ENCODE assay signal across 16 cellular contexts in genomic region chr3:120795959-120796358, GRCh38.
"Had no signal": no experiment of that assay in that cellular context is flagged by ENCODE, and none has a peak within 500 bp of the region (broad histone marks: within the 10 kb centered on the region; RNA-seq: fewer than 3 reads in every experiment).

No MANE protein-coding gene starts in this region.

- H3K9me3 Mint-ChIP-seq: naive thymus-derived CD8-positive, alpha-beta T cell; stimulated activated effector memory CD8-positive, alpha-beta T cell treated with anti-CD3 and anti-CD28 coated beads, Interleukin-12 subunit alpha, Interleukin-12 subunit beta, amount 100 ng/mL, for 72 hours had no signal

- H3K9me3 ChIP-seq: heart right ventricle, neutrophil, tibial artery, upper lobe of left lung, uterus had no signal

- H3K27ac Mint-ChIP-seq: naive thymus-derived CD8-positive, alpha-beta T cell; stimulated activated effector memory CD8-positive, alpha-beta T cell treated with anti-CD3 and anti-CD28 coated beads, Interleukin-12 subunit alpha, Interleukin-12 subunit beta, amount 100 ng/mL, for 72 hours had no signal

- H3K27me3 ChIP-seq: heart right ventricle, tibial artery, upper lobe of left lung, uterus had no signal

- H3K36me3 ChIP-seq: heart right ventricle, neutrophil, tibial artery, upper lobe of left lung, uterus had no signal

- DNase-seq: effector memory CD4-positive, alpha-beta T cell; heart right ventricle; hypothalamus; kidney glomerular epithelial cell; mammary epithelial cell; naive thymus-derived CD8-positive, alpha-beta T cell; posterior cingulate gyrus; right cardiac atrium; stimulated activated CD4-positive, alpha-beta T cell treated with anti-CD3 and anti-CD28 coated beads, Interleukin-4, amount 100 ng/mL, for 1 hour; stimulated activated CD8-positive, alpha-beta memory T cell treated with anti-CD3 and anti-CD28 coated beads, Interleukin-4, amount 100 ng/mL, for 48 hours; stimulated activated naive CD8-positive, alpha-beta T cell treated with anti-CD3 and anti-CD28 coated beads, Interleukin-15, Interleukin-2, amounts not matched to agents 100 U/mL and 50 U/mL, for 24 hours; tibial artery; upper lobe of left lung; uterus had no signal

- H3K4me1 ChIP-seq: heart right ventricle, tibial artery, upper lobe of left lung, uterus had no signal

- H3K27ac ChIP-seq: heart right ventricle, neutrophil, tibial artery, upper lobe of left lung, uterus had no signal

- H3K4me1 Mint-ChIP-seq: stimulated activated effector memory CD8-positive, alpha-beta T cell treated with anti-CD3 and anti-CD28 coated beads, Interleukin-12 subunit alpha, Interleukin-12 subunit beta, amount 100 ng/mL, for 72 hours had no signal

- H3K36me3 Mint-ChIP-seq: naive thymus-derived CD8-positive, alpha-beta T cell; stimulated activated effector memory CD8-positive, alpha-beta T cell treated with anti-CD3 and anti-CD28 coated beads, Interleukin-12 subunit alpha, Interleukin-12 subunit beta, amount 100 ng/mL, for 72 hours had no signal

- H3K4me3 Mint-ChIP-seq: naive thymus-derived CD8-positive, alpha-beta T cell; stimulated activated effector memory CD8-positive, alpha-beta T cell treated with anti-CD3 and anti-CD28 coated beads, Interleukin-12 subunit alpha, Interleukin-12 subunit beta, amount 100 ng/mL, for 72 hours had no signal

- H3K4me3 ChIP-seq: heart right ventricle, tibial artery, upper lobe of left lung, uterus had no signal
